Comparison of ENCODE assay signal across 37 cellular contexts in the genomic region with DNA sequence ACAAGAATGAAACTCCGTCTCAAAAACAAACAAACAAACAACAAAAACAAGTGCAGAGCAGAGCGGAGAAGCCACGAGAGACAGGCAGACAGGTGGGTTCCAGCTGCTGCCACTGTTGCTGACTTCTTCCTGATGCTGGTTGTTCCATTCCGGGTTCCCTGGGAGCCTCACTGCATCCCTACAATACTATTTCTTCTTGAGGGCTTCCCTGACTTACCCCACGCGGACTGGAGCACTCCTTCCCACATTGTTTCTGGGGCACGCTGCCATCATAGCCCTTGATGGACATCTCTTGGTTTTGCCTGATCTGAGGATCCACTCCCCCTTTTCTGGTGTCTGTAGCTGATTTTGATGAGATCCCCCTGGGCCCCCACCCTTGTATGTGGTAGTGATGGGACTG. TPM values are rescaled to one million over a fixed set of nuclear protein-coding genes. Genes with fewer than 3 reads are reported as not detected.
"Had no signal": no experiment of that assay in that cellular context is flagged by ENCODE, and none has a peak within 500 bp of the region (broad histone marks: within the 10 kb centered on the region; RNA-seq: fewer than 3 reads in every experiment).

No MANE protein-coding gene starts in this region.

- H3K9me3 Mint-ChIP-seq: naive B cell; natural killer cell; nephron progenitor cell; neural progenitor cell; stimulated activated memory B cell treated with anti-CD40 and anti-IgM and Interleukin-4, amounts not matched to agents 10 μg/mL and 1 μg/mL and 100 μg/mL, for 72 hours; stimulated activated naive CD8-positive, alpha-beta T cell treated with anti-CD3 and anti-CD28 coated beads, Interleukin-15, amount 100 ng/mL, for 72 hours; type B pancreatic cell had no signal

- H3K36me3 ChIP-seq: left lung, lower lobe of right lung, neural progenitor cell, neutrophil, right atrium auricular region, right lobe of liver, tibial nerve, uterus had no signal

- H3K9ac ChIP-seq: neural progenitor cell, parathyroid adenoma had no signal

- DNase-seq: kidney; left colon; left lung; lower lobe of right lung; mammary epithelial cell; mesenchymal stem cell; naive B cell; natural killer cell; nephron progenitor cell; occipital lobe; right lobe of liver; stimulated activated CD4-positive, alpha-beta T cell treated with anti-CD3 and anti-CD28 coated beads, Interleukin-1b, Interleukin-23, amount 100 ng/mL, for 48 hours; stimulated activated CD4-positive, alpha-beta T cell treated with anti-CD3 and anti-CD28 coated beads, Interleukin-2, amount 100 ng/mL, for 48 hours; stimulated activated CD4-positive, alpha-beta T cell treated with anti-CD3 and anti-CD28 coated beads, Interleukin-4, amount 100 ng/mL, for 4 hours; stimulated activated CD8-positive, alpha-beta memory T cell treated with anti-CD3 and anti-CD28 coated beads, Interleukin-4, amount 100 ng/mL, for 48 hours; stimulated activated naive CD4-positive, alpha-beta T cell treated with Interleukin-2 at 50 U/mL for 16 hours; stimulated activated naive CD8-positive, alpha-beta T cell treated with anti-CD3 and anti-CD28 coated beads, Interleukin-15, amount 100 ng/mL, for 72 hours; substantia nigra; uterus had no signal

- H3K27ac Mint-ChIP-seq: mesothelial cell of epicardium; natural killer cell; nephron progenitor cell; neural progenitor cell; progenitor cell of endocrine pancreas; stimulated activated memory B cell treated with anti-CD40 and anti-IgM and Interleukin-4, amounts not matched to agents 10 μg/mL and 1 μg/mL and 100 μg/mL, for 72 hours; stimulated activated naive CD8-positive, alpha-beta T cell treated with anti-CD3 and anti-CD28 coated beads, Interleukin-15, amount 100 ng/mL, for 72 hours; type B pancreatic cell had no signal

- H3K4me1 Mint-ChIP-seq: natural killer cell had no signal

- H3K4me3 ChIP-seq: hepatocyte, left lung, lower lobe of right lung, neural progenitor cell, right atrium auricular region, right lobe of liver, smooth muscle cell, tibial nerve, uterus had no signal

- ATAC-seq: left colon; left lung; lower lobe of right lung; natural killer cell; right lobe of liver; stimulated activated memory B cell treated with anti-CD40 and anti-IgM and Interleukin-4, amounts not matched to agents 10 μg/mL and 1 μg/mL and 100 μg/mL, for 72 hours; stimulated activated naive CD8-positive, alpha-beta T cell treated with anti-CD3 and anti-CD28 coated beads, Interleukin-15, amount 100 ng/mL, for 72 hours had no signal

- H3K27ac ChIP-seq: hepatocyte, left lung, lower lobe of right lung, neural progenitor cell, neutrophil, parathyroid adenoma, right atrium auricular region, right lobe of liver, tibial nerve, uterus had no signal

- H3K4me3 Mint-ChIP-seq: mesothelial cell of epicardium; naive B cell; natural killer cell; nephron progenitor cell; neural progenitor cell; stimulated activated memory B cell treated with anti-CD40 and anti-IgM and Interleukin-4, amounts not matched to agents 10 μg/mL and 1 μg/mL and 100 μg/mL, for 72 hours; stimulated activated naive CD8-positive, alpha-beta T cell treated with anti-CD3 and anti-CD28 coated beads, Interleukin-15, amount 100 ng/mL, for 72 hours; type B pancreatic cell had no signal

- H3K4me1 ChIP-seq: left lung, lower lobe of right lung, parathyroid adenoma, right atrium auricular region, right lobe of liver, tibial nerve, uterus had no signal

- H3K36me3 Mint-ChIP-seq: mesothelial cell of epicardium; naive B cell; natural killer cell; neural progenitor cell; stimulated activated memory B cell treated with anti-CD40 and anti-IgM and Interleukin-4, amounts not matched to agents 10 μg/mL and 1 μg/mL and 100 μg/mL, for 72 hours; type B pancreatic cell had no signal

- H3K9me3 ChIP-seq: left lung, lower lobe of right lung, neutrophil, right atrium auricular region, right lobe of liver, tibial nerve, uterus had no signal

RNA-seq across cellular contexts. Expression of a gene that starts 5.6 kb away (rescaled TPM):
- total RNA-seq: kidney, left colon, left lung, liver, lower lobe of right lung, mesothelial cell of epicardium, mononuclear cell, natural killer cell, osteocyte, progenitor cell of endocrine pancreas, pulmonary artery endothelial cell, renal cortical epithelial cell, right atrium auricular region, right lobe of liver, skeletal muscle tissue, smooth muscle cell, tibial nerve, ureter, uterus had no signal
- polyA plus RNA-seq: liver, smooth muscle cell had no signal
